15 cellular contexts compared by ENCODE assay signal in genomic region chr6:90722648-90723047, GRCh38.
DNase-seq lines count a peak whose midpoint lies in the region; ATAC-seq and TF ChIP-seq lines count a peak whose summit lies in the region.
"Had no signal": no experiment of that assay in that cellular context is flagged by ENCODE, and none has a peak within 500 bp of the region (broad histone marks: within the 10 kb centered on the region; RNA-seq: fewer than 3 reads in every experiment).

No MANE protein-coding gene starts in this region.

- no peaks in the 10 kb centered on the region for H3K36me3 ChIP-seq in HEK293 (ENCODE audit: control insufficient read depth in 2 of 2, insufficient read depth in 1 of 2, low read length in 2 of 2)
- H3K36me3 ChIP-seq in PC-3 (ENCODE audit: low read depth, low read length) = no peaks in the 10 kb centered on the region
- no peaks in the 10 kb centered on the region for H3K36me3 ChIP-seq in CD8-positive, alpha-beta T cell (ENCODE audit: insufficient read depth, low read length)
- H3K36me3 ChIP-seq: BLaER1 treated with 17β-estradiol and CSF1 and Interleukin-3, amounts not matched to agents 10 nM and 100 nM had no signal

- H4K20me1 ChIP-seq in PC-3 (ENCODE audit: low read length) = no peaks in the 10 kb centered on the region
- H4K20me1 ChIP-seq: BLaER1 treated with 17β-estradiol and CSF1 and Interleukin-3, amounts not matched to agents 10 nM and 100 nM had no signal

- H3K4me1 Mint-ChIP-seq in nephron = peaks cover 51% of the 10 kb centered on the region
- no peaks in the 10 kb centered on the region for H3K4me1 Mint-ChIP-seq in natural killer cell treated with Interleukin-12 subunit alpha and Interleukin-12 subunit beta and Interleukin-15 and Interleukin-18, amount 100 ng/mL, for 72 hours (ENCODE audit: low read depth in 2 of 2)
- H3K4me1 Mint-ChIP-seq in CD8-positive, alpha-beta T cell (ENCODE audit: low read depth) = no peaks in the 10 kb centered on the region
- H3K4me1 Mint-ChIP-seq: CD4-positive, CD25-positive, alpha-beta regulatory T cell had no signal

- H2AFZ ChIP-seq in PC-3 (ENCODE audit: low read length) = no peak overlapping the region

- no peak overlapping the region for H3K9ac ChIP-seq in PC-3 (ENCODE audit: low read length)
- H3K9ac ChIP-seq: BLaER1 treated with 17β-estradiol and CSF1 and Interleukin-3, amounts not matched to agents 10 nM and 100 nM had no signal

- ATAC-seq in PC-3 = peak; percentile 66
- ATAC-seq in natural killer cell treated with Interleukin-12 subunit alpha and Interleukin-12 subunit beta and Interleukin-15 and Interleukin-18, amount 100 ng/mL, for 72 hours = no peak
- ATAC-seq in CD8-positive, alpha-beta T cell = no peak
- ATAC-seq: HCT116 had no signal

- no peaks in the 10 kb centered on the region for H3K36me3 Mint-ChIP-seq in nephron (ENCODE audit: low read depth)
- H3K36me3 Mint-ChIP-seq in natural killer cell treated with Interleukin-12 subunit alpha and Interleukin-12 subunit beta and Interleukin-15 and Interleukin-18, amount 100 ng/mL, for 72 hours = no peaks in the 10 kb centered on the region
- H3K36me3 Mint-ChIP-seq in CD8-positive, alpha-beta T cell = no peaks in the 10 kb centered on the region
- H3K36me3 Mint-ChIP-seq: CD4-positive, CD25-positive, alpha-beta regulatory T cell had no signal

- no peaks in the 10 kb centered on the region for H3K27me3 Mint-ChIP-seq in nephron (ENCODE audit: low read depth)
- H3K27me3 Mint-ChIP-seq in natural killer cell treated with Interleukin-12 subunit alpha and Interleukin-12 subunit beta and Interleukin-15 and Interleukin-18, amount 100 ng/mL, for 72 hours = peaks cover 8 to 10% of the 10 kb centered on the region in 2 donors
- peaks cover 13% of the 10 kb centered on the region for H3K27me3 Mint-ChIP-seq in CD8-positive, alpha-beta T cell (ENCODE audit: low read depth)

- TF ChIP-seq CTCF in 22Rv1 (IDR thresholded peaks at IDR 0.05) (no peak), HEK293 (tag by site-specific recombination; IDR thresholded peaks at IDR 0.05) (no peak), PC-3 (conservative IDR thresholded peaks at IDR 0.05; ENCODE audit: low read depth, low read length) (no peak), nephron (IDR thresholded peaks at IDR 0.05; ENCODE audit: unreplicated experiment in 3 of 3) (no peak)
- no peak for TF ChIP-seq CTCF in CD8-positive, alpha-beta T cell (IDR thresholded peaks at IDR 0.05)

- DNase-seq in PC-3 (no peak), NCI-H1105 treated with DMSO at 0.1 percent for 48 hours (lab: John Stamatoyannopoulos, UW) (no peak)
- no peak for DNase-seq in natural killer cell treated with Interleukin-12 subunit alpha and Interleukin-12 subunit beta and Interleukin-15 and Interleukin-18, amount 100 ng/mL, for 72 hours (ENCODE audit: low spot score)
- no peak for DNase-seq in CD8-positive, alpha-beta T cell
- DNase-seq: ACHN; Calu3; CD4-positive, CD25-positive, alpha-beta regulatory T cell; DMS 273 treated with DMSO at 0.1 percent for 48 hours; DND-41; GDM1 had no signal

- POLR2A ChIA-PET in HEK293 (lab: Yijun Ruan, JAX) (no interaction called here), PC-3 (lab: Charles Lee; ENCODE audit: unreplicated experiment) (interaction anchor here (0.6 kb wide), 1 partner anchor 766 kb away, joined by 5 read pairs; no protein-coding TSS in a partner anchor)
- POLR2A ChIA-PET in CD8-positive, alpha-beta T cell (lab: Charles Lee) = no interaction called here

- no peaks in the 10 kb centered on the region for H3K9me2 ChIP-seq in PC-3 (replicated peaks; ENCODE audit: low read length)

- intact Hi-C loops in PC-3 (cut with micrococcal nuclease) = no loop called here
- intact Hi-C loops in CD8-positive, alpha-beta T cell (cut with DNase I, micrococcal nuclease) = no loop called here

- peaks cover 18% of the 10 kb centered on the region; the same call in 1 of the 2 replicates for H3K27me3 ChIP-seq in PC-3 (ENCODE audit: low read length)
- H3K27me3 ChIP-seq in CD8-positive, alpha-beta T cell (ENCODE audit: insufficient read depth, low read length) = no peaks in the 10 kb centered on the region
- H3K27me3 ChIP-seq: BLaER1 treated with 17β-estradiol and CSF1 and Interleukin-3, amounts not matched to agents 10 nM and 100 nM had no signal

- no peak overlapping the region for H3K4me3 ChIP-seq in HEK293 (ENCODE audit: low read depth, low read length)
- no peak overlapping the region for H3K4me3 ChIP-seq in PC-3 (ENCODE audit: low read length)
- no peak overlapping the region for H3K4me3 ChIP-seq in CD8-positive, alpha-beta T cell (ENCODE audit: low read depth, low read length)
- H3K4me3 ChIP-seq: BLaER1 treated with 17β-estradiol and CSF1 and Interleukin-3, amounts not matched to agents 10 nM and 100 nM had no signal

- no peak overlapping the region for H3K4me3 Mint-ChIP-seq in nephron
- H3K4me3 Mint-ChIP-seq in natural killer cell treated with Interleukin-12 subunit alpha and Interleukin-12 subunit beta and Interleukin-15 and Interleukin-18, amount 100 ng/mL, for 72 hours = no peak overlapping the region
- H3K4me3 Mint-ChIP-seq in CD8-positive, alpha-beta T cell = no peak overlapping the region
- H3K4me3 Mint-ChIP-seq: CD4-positive, CD25-positive, alpha-beta regulatory T cell had no signal

- H3K79me2 ChIP-seq in PC-3 (ENCODE audit: low read length) = no peaks in the 10 kb centered on the region

- H3K27ac ChIP-seq in 22Rv1 (peak overlapping the region; percentile 62), HEK293 (ENCODE audit: extremely low read depth, low read depth, low read length) (no peak overlapping the region), PC-3 (ENCODE audit: low read length) (no peak overlapping the region)
- no peak overlapping the region for H3K27ac ChIP-seq in CD8-positive, alpha-beta T cell (ENCODE audit: low read depth, low read length)
- H3K27ac ChIP-seq: BLaER1 treated with 17β-estradiol and CSF1 and Interleukin-3, amounts not matched to agents 10 nM and 100 nM had no signal

- H3K4me2 ChIP-seq in PC-3 (ENCODE audit: low read length) = peak overlapping the region; percentile 37; the same call in 1 of the 2 replicates
- H3K4me2 ChIP-seq: BLaER1 treated with 17β-estradiol and CSF1 and Interleukin-3, amounts not matched to agents 10 nM and 100 nM had no signal

- H3F3A ChIP-seq in PC-3 (ENCODE audit: low read length, unreplicated experiment) = no peaks in the 10 kb centered on the region

- no TSS peak for BruUV-seq in PC-3 (replicated peaks; lab: Mats Ljungman, UMichigan)

- H3K27ac Mint-ChIP-seq in nephron = peak overlapping the region; percentile 11 to 74 (median 71)
- H3K27ac Mint-ChIP-seq in natural killer cell treated with Interleukin-12 subunit alpha and Interleukin-12 subunit beta and Interleukin-15 and Interleukin-18, amount 100 ng/mL, for 72 hours = no peak overlapping the region
- H3K27ac Mint-ChIP-seq in CD8-positive, alpha-beta T cell = no peak overlapping the region
- H3K27ac Mint-ChIP-seq: CD4-positive, CD25-positive, alpha-beta regulatory T cell had no signal

- H3K4me1 ChIP-seq in HEK293 (ENCODE audit: control insufficient read depth, insufficient read depth, low read length) = peaks cover 19% of the 10 kb centered on the region
- H3K4me1 ChIP-seq in PC-3 (ENCODE audit: insufficient read depth, low read length) = no peaks in the 10 kb centered on the region
- no peaks in the 10 kb centered on the region for H3K4me1 ChIP-seq in CD8-positive, alpha-beta T cell (ENCODE audit: insufficient read depth, low read length)
- H3K4me1 ChIP-seq: BLaER1 treated with 17β-estradiol and CSF1 and Interleukin-3, amounts not matched to agents 10 nM and 100 nM had no signal

- H3K9me3 ChIP-seq in HEK293 (ENCODE audit: control insufficient read depth, insufficient read depth, low read depth, low read length) (no peaks in the 10 kb centered on the region), PC-3 (ENCODE audit: low read length) (no peaks in the 10 kb centered on the region)
- no peaks in the 10 kb centered on the region for H3K9me3 ChIP-seq in CD8-positive, alpha-beta T cell (ENCODE audit: low read length)
- H3K9me3 ChIP-seq: BLaER1 treated with 17β-estradiol and CSF1 and Interleukin-3, amounts not matched to agents 10 nM and 100 nM had no signal

- no peaks in the 10 kb centered on the region for H3K9me3 Mint-ChIP-seq in nephron
- no peaks in the 10 kb centered on the region for H3K9me3 Mint-ChIP-seq in natural killer cell treated with Interleukin-12 subunit alpha and Interleukin-12 subunit beta and Interleukin-15 and Interleukin-18, amount 100 ng/mL, for 72 hours
- no peaks in the 10 kb centered on the region for H3K9me3 Mint-ChIP-seq in CD8-positive, alpha-beta T cell
- H3K9me3 Mint-ChIP-seq: CD4-positive, CD25-positive, alpha-beta regulatory T cell had no signal

- CTCF ChIA-PET in HEK293 (lab: Yijun Ruan, JAX) (no interaction called here), PC-3 (lab: Charles Lee) (no interaction called here)
- CTCF ChIA-PET in CD8-positive, alpha-beta T cell (lab: Charles Lee) = interaction anchor here (0.5 kb wide), 1 partner anchor 60 kb away, joined by 3 read pairs; no protein-coding TSS in a partner anchor

TF ChIP-seq in HEK293, 187 proteins besides CTCF, POLR2A, EP300 and RAD21 (continues in another document):
- TF ChIP-seq ZNF248 (tag by site-specific recombination; IDR thresholded peaks at IDR 0.05) (no peak), PBX3 (CRISPR knock-in tag; IDR thresholded peaks at IDR 0.05) (no peak), ZNF223 (tag by site-specific recombination; IDR thresholded peaks at IDR 0.05) (no peak), AEBP2 (tag by site-specific recombination; IDR thresholded peaks at IDR 0.05; ENCODE audit: borderline replicate concordance) (no peak), ZNF571 (tag by site-specific recombination; IDR thresholded peaks at IDR 0.05) (no peak), ZNF555 (tag by site-specific recombination; conservative IDR thresholded peaks at IDR 0.05) (no peak)

Comparison
In these comparisons a context has a peak if more than half of its experiments do, and no peak if none do; other contexts are left out.
1. H3K27ac Mint-ChIP-seq: peak in nephron (3 of 3); none in natural killer cell treated with Interleukin-12 subunit alpha and Interleukin-12 subunit beta and Interleukin-15 and Interleukin-18, amount 100 ng/mL, for 72 hours (0 of 2) and CD8-positive, alpha-beta T cell (single experiment).